ENCODE assay signal across 8 cellular contexts in genomic region chr16:31713071-31713944, GRCh38.
DNase-seq lines count a peak whose midpoint lies in the region; ATAC-seq and TF ChIP-seq lines count a peak whose summit lies in the region.

No MANE protein-coding gene starts in this region.

- no peaks in the 10 kb centered on the region for H3K27me3 ChIP-seq in BE2C

- no peak for TF ChIP-seq CTCF in BE2C (IDR thresholded peaks at IDR 0.05; ENCODE audit: low read depth, low read length)

- ATAC-seq in HG03439 (IDR thresholded peaks at IDR 0.05; ENCODE audit: unreplicated experiment) = peak; percentile 92

- peak overlapping the region; percentile 81 for H3K27ac ChIP-seq in cingulate gyrus (ENCODE audit: low read depth, low read length)

- peaks cover 5% of the 10 kb centered on the region for H3K36me3 ChIP-seq in BE2C

- DNase-seq in BE2C (peak; percentile 96), GM19238 (ENCODE audit: insufficient read length, low spot score) (peak; percentile 91), NCI-H510A (lab: John Stamatoyannopoulos, UW) (peak; percentile 98), kidney tubule cell (ENCODE audit: low spot score) (peak; percentile 93)
- peak; percentile 94 to 95 for DNase-seq in activated CD4-positive, alpha-beta T cell treated with anti-CD3 and anti-CD28 coated beads for 4 hours
- DNase-seq in stimulated activated CD4-positive, alpha-beta T cell treated with anti-CD3 and anti-CD28 coated beads, Interleukin-1b, Interleukin-23, amount 100 ng/mL, for 1 hour (ENCODE audit: low read depth in 2 of 2) = peak; percentile 68 to 86

- H3K4me1 ChIP-seq in BE2C = no peaks in the 10 kb centered on the region

- H3K9me3 ChIP-seq in BE2C = no peaks in the 10 kb centered on the region

- peak overlapping the region; percentile 91 for H3K4me3 ChIP-seq in BE2C (ENCODE audit: low read depth, low read length)

Comparison
In these comparisons a context has a peak if more than half of its experiments do, and no peak if none do; other contexts are left out.
1. Peak in every context shown above with its lines: DNase-seq, ATAC-seq, H3K4me3 ChIP-seq and H3K27ac ChIP-seq.